Comparison of ENCODE assay signal across 25 cellular contexts in the genomic region with DNA sequence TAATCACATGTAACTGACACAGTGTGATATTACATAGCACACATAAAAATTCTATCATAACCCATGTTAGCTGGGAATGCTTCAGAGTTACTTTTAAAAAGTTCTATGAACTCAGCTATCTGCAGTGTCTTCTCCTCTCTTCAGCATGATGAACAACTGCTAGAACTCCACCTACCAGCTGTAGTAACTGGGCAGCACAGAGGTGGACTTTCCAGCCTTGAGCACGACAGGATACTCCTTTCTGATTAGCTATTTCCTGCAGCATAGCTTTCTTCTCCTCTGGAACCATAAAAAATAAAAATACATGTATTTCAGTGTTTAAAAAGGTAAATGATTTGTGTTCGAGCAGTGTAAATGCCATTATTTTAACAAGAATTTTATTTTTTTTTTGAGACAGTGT. TPM values are rescaled to one million over a fixed set of nuclear protein-coding genes. Genes with fewer than 3 reads are reported as not detected.
DNase-seq lines count a peak whose midpoint lies in the region; ATAC-seq, FAIRE-seq and TF ChIP-seq lines count a peak whose summit lies in the region.
"Had no signal": no experiment of that assay in that cellular context is flagged by ENCODE, and none has a peak within 500 bp of the region (broad histone marks: within the 10 kb centered on the region; RNA-seq: fewer than 3 reads in every experiment).

No MANE protein-coding gene starts in this region.

- H3K4me3 ChIP-seq in endothelial cell of umbilical vein (replicated peaks in 1 of 3; ENCODE audit: insufficient read depth in 1 of 3, low read depth in 1 of 3, low read length in 3 of 3), result no peak overlapping the region
- H3K4me3 ChIP-seq: BLaER1 had no signal

- no peak for FAIRE-seq in endothelial cell of umbilical vein (lab: Jason Lieb, UNC)
- FAIRE-seq: A204.1, GM12891, GM19239 had no signal

- no peaks in the 10 kb centered on the region for H3K9me1 ChIP-seq in endothelial cell of umbilical vein (replicated peaks; ENCODE audit: control insufficient read depth, extremely low read depth, insufficient read depth, low read length)

- dilution Hi-C loops in endothelial cell of umbilical vein (cut with MboI; ENCODE audit: extremely low pct_ligation_motif_present, low sequenced_read_pairs), result no loop called here

- H3K9ac ChIP-seq in endothelial cell of umbilical vein (replicated peaks; ENCODE audit: extremely low read depth, insufficient read depth, low read length), result no peak overlapping the region
- H3K9ac ChIP-seq: BLaER1 had no signal

- no peak for DNase-seq in activated naive CD8-positive, alpha-beta T cell treated with anti-CD3 and anti-CD28 coated beads for 36 hours
- DNase-seq in activated naive CD8-positive, alpha-beta T cell treated with anti-CD3 and anti-CD28 coated beads, Interleukin-2, amount 50 U/mL, for 24 hours, result no peak
- DNase-seq in endothelial cell of umbilical vein (ENCODE audit: low read depth, low spot score), result peak; percentile 11
- no peak for DNase-seq in HK-2 (ENCODE audit: unreplicated experiment)
- DNase-seq: 8988T; ACHN; BE2C; C1 segment of cervical spinal cord; CD4-positive, alpha-beta memory T cell; CD4-positive, CD25-positive, alpha-beta regulatory T cell; CD8-positive, alpha-beta memory T cell; COR-L47; DMS 273 treated with DMSO at 0.1 percent for 48 hours; DMS153; DMS53; DMS79; DND-41; EL; GF-D8 had no signal

- CTCF ChIA-PET in endothelial cell of umbilical vein (lab: Charles Lee), result no interaction called here

- no peak overlapping the region for H3K4me2 ChIP-seq in endothelial cell of umbilical vein (ENCODE audit: insufficient read depth, low read length)
- H3K4me2 ChIP-seq: BLaER1 had no signal

- no peaks in the 10 kb centered on the region for H3K9me3 ChIP-seq in endothelial cell of umbilical vein (replicated peaks; ENCODE audit: control insufficient read depth, insufficient read depth, low read length)
- H3K9me3 ChIP-seq: BE2C, BLaER1 had no signal

- H3K36me3 ChIP-seq in endothelial cell of umbilical vein (ENCODE audit: control insufficient read depth in 2 of 2, extremely low read depth in 1 of 2, insufficient read depth in 2 of 2, low read length in 2 of 2), result peaks cover 20 to 30% of the 10 kb centered on the region in 2 experiments

- no peaks in the 10 kb centered on the region for H3K9me3 Mint-ChIP-seq in activated naive CD8-positive, alpha-beta T cell treated with anti-CD3 and anti-CD28 coated beads for 36 hours
- no peaks in the 10 kb centered on the region for H3K9me3 Mint-ChIP-seq in activated naive CD8-positive, alpha-beta T cell treated with anti-CD3 and anti-CD28 coated beads, Interleukin-2, amount 50 U/mL, for 24 hours
- H3K9me3 Mint-ChIP-seq: CD14-positive monocyte; CD4-positive, alpha-beta memory T cell; CD4-positive, CD25-positive, alpha-beta regulatory T cell; CD8-positive, alpha-beta memory T cell had no signal

- H3K27ac ChIP-seq in endothelial cell of umbilical vein (ENCODE audit: insufficient read depth, low read depth, low read length), result no peak overlapping the region
- H3K27ac ChIP-seq: BLaER1 had no signal

- peak overlapping the region; percentile 45 for H3K27ac Mint-ChIP-seq in activated naive CD8-positive, alpha-beta T cell treated with anti-CD3 and anti-CD28 coated beads for 36 hours
- no peak overlapping the region for H3K27ac Mint-ChIP-seq in activated naive CD8-positive, alpha-beta T cell treated with anti-CD3 and anti-CD28 coated beads, Interleukin-2, amount 50 U/mL, for 24 hours

- no peak for TF ChIP-seq CTCF in endothelial cell of umbilical vein (IDR thresholded peaks at IDR 0.05; ENCODE audit: extremely low read depth in 1 of 2, insufficient read depth in 1 of 2, low read depth in 1 of 2, low read length in 2 of 2)

- no peaks in the 10 kb centered on the region for H3K4me1 ChIP-seq in endothelial cell of umbilical vein (ENCODE audit: control insufficient read depth, extremely low read depth, insufficient read depth, low read length)
- H3K4me1 ChIP-seq: BE2C had no signal

- H3K36me3 Mint-ChIP-seq in activated naive CD8-positive, alpha-beta T cell treated with anti-CD3 and anti-CD28 coated beads for 36 hours, result peaks cover 20% of the 10 kb centered on the region
- peaks cover 36% of the 10 kb centered on the region for H3K36me3 Mint-ChIP-seq in activated naive CD8-positive, alpha-beta T cell treated with anti-CD3 and anti-CD28 coated beads, Interleukin-2, amount 50 U/mL, for 24 hours (ENCODE audit: low read depth)

- H2AFZ ChIP-seq in endothelial cell of umbilical vein (ENCODE audit: low read depth, low read length), result no peak overlapping the region

- no peaks in the 10 kb centered on the region for H3K27me3 Mint-ChIP-seq in activated naive CD8-positive, alpha-beta T cell treated with anti-CD3 and anti-CD28 coated beads for 36 hours
- H3K27me3 Mint-ChIP-seq in activated naive CD8-positive, alpha-beta T cell treated with anti-CD3 and anti-CD28 coated beads, Interleukin-2, amount 50 U/mL, for 24 hours, result no peaks in the 10 kb centered on the region
- H3K27me3 Mint-ChIP-seq: CD4-positive, alpha-beta memory T cell; CD4-positive, CD25-positive, alpha-beta regulatory T cell; CD8-positive, alpha-beta memory T cell had no signal

- no peaks in the 10 kb centered on the region for H3K79me2 ChIP-seq in endothelial cell of umbilical vein (ENCODE audit: control insufficient read depth, insufficient read depth, low read length)

- no peak overlapping the region for H3K4me3 Mint-ChIP-seq in activated naive CD8-positive, alpha-beta T cell treated with anti-CD3 and anti-CD28 coated beads for 36 hours
- no peak overlapping the region for H3K4me3 Mint-ChIP-seq in activated naive CD8-positive, alpha-beta T cell treated with anti-CD3 and anti-CD28 coated beads, Interleukin-2, amount 50 U/mL, for 24 hours
- H3K4me3 Mint-ChIP-seq: CD14-positive monocyte; CD4-positive, alpha-beta memory T cell; CD4-positive, CD25-positive, alpha-beta regulatory T cell; CD8-positive, alpha-beta memory T cell had no signal

- no peak for ATAC-seq in activated naive CD8-positive, alpha-beta T cell treated with anti-CD3 and anti-CD28 coated beads, Interleukin-2, amount 50 U/mL, for 24 hours
- no peak for ATAC-seq in HG02852 (IDR thresholded peaks at IDR 0.05; ENCODE audit: unreplicated experiment)

- POLR2A ChIA-PET in endothelial cell of umbilical vein (lab: Charles Lee), result no interaction called here

- TF ChIP-seq POLR2A in endothelial cell of umbilical vein (IDR thresholded peaks at IDR 0.05; ENCODE audit: low read depth, low read length), result no peak

- no peaks in the 10 kb centered on the region for H4K20me1 ChIP-seq in endothelial cell of umbilical vein (replicated peaks; ENCODE audit: control insufficient read depth, extremely low read depth, insufficient read depth, low read length)
- H4K20me1 ChIP-seq: BLaER1 had no signal

- BruUV-seq in endothelial cell of umbilical vein (replicated peaks; lab: Mats Ljungman, UMichigan), result no TSS peak

- no peaks in the 10 kb centered on the region for H3K4me1 Mint-ChIP-seq in activated naive CD8-positive, alpha-beta T cell treated with anti-CD3 and anti-CD28 coated beads for 36 hours
- H3K4me1 Mint-ChIP-seq in activated naive CD8-positive, alpha-beta T cell treated with anti-CD3 and anti-CD28 coated beads, Interleukin-2, amount 50 U/mL, for 24 hours, result no peaks in the 10 kb centered on the region
- H3K4me1 Mint-ChIP-seq: CD4-positive, alpha-beta memory T cell; CD4-positive, CD25-positive, alpha-beta regulatory T cell; CD8-positive, alpha-beta memory T cell had no signal

- no peaks in the 10 kb centered on the region for H3K27me3 ChIP-seq in endothelial cell of umbilical vein (ENCODE audit: control insufficient read depth in 2 of 2, insufficient read depth in 2 of 2, low read length in 2 of 2)
- H3K27me3 ChIP-seq: BE2C, BLaER1 had no signal

- intact Hi-C loops in endothelial cell of umbilical vein (cut with micrococcal nuclease), result no loop called here

TF ChIP-seq in endothelial cell of umbilical vein, 7 proteins besides CTCF, POLR2A, EP300 and RAD21:
- TF ChIP-seq MAX (IDR thresholded peaks at IDR 0.05; ENCODE audit: insufficient read depth, insufficient read length), result no peak
- no peak for TF ChIP-seq JUN (IDR thresholded peaks at IDR 0.05; ENCODE audit: borderline replicate concordance, insufficient read depth, insufficient read length, low read depth)
- no peak for TF ChIP-seq POLR2AphosphoS5 (IDR thresholded peaks at IDR 0.05; ENCODE audit: insufficient read depth, low read depth, low read length)
- no peak for TF ChIP-seq GATA2 (IDR thresholded peaks at IDR 0.05; ENCODE audit: insufficient read depth, insufficient read length, low read depth, low read length)
- no peak for TF ChIP-seq FOS (IDR thresholded peaks at IDR 0.05; ENCODE audit: borderline replicate concordance, insufficient read depth, low read length)

RNA-seq across cellular contexts. Expression of gene AMMECR1L, which starts 59.5 kb away (rescaled TPM):
- total RNA-seq in activated naive CD8-positive, alpha-beta T cell treated with anti-CD3 and anti-CD28 coated beads for 36 hours, result 10 to 100 TPM; 16.4 to 17.4 TPM
- 20.7 and 21.5 TPM in 2 replicates for total RNA-seq in endothelial cell of umbilical vein
- polyA plus RNA-seq in endothelial cell of umbilical vein, result 12.1 and 14.8 TPM in 2 replicates
- 13.9 and 15.7 TPM in 2 replicates for polyA plus RNA-seq in endothelial cell of umbilical vein (2011; cell fraction: cytosol; rRNA removed)
- polyA plus RNA-seq in endothelial cell of umbilical vein (2011; cell fraction: nucleus; rRNA removed), result 25.0 and 27.1 TPM in 2 replicates
- polyA plus RNA-seq in endothelial cell of umbilical vein (2012), result 21.9 and 23.0 TPM in 2 replicates
- polyA minus RNA-seq in endothelial cell of umbilical vein, result 24.7 and 25.5 TPM in 2 replicates
- polyA minus RNA-seq in endothelial cell of umbilical vein (2011; cell fraction: cytosol; rRNA and poly(A)+ RNA removed), result 5.4 TPM
- 12.5 and 16.5 TPM in 2 replicates for polyA minus RNA-seq in endothelial cell of umbilical vein (2011; cell fraction: nucleus; rRNA and poly(A)+ RNA removed)
